In the genomic region with DNA sequence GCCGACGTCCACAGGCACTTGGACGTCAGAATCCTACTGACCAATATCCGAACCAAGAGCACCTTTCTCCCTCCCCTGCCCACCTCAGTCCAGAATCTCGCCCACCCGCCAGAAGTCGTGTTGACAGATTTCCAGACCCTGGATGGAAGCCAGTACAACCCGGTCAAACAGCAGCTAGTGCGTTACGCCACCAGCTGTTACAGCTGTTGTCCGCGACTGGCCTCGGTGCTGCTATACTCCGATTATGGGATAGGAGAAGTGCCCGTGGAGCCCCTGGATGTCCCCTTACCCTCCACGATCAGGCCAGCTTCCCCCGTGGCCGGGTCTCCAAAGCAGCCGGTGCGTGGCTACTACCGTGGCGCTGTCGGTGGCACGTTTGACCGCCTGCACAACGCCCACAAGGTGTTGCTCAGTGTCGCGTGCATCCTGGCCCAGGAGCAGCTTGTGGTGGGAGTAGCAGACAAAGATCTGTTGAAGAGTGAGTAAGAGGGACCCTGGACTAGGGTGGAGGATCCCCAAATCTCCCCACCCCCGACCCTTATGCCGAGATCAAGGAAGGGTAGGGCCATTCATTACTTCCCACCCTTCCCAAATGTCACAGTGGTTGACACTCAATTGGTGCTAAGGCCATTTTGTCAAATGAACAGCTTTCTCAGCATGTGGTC, we compare ENCODE assay signal across 1 cellular context.
TF ChIP-seq lines count a peak whose summit lies in the region.

No MANE protein-coding gene starts in this region.

TF ChIP-seq in K562, 482 proteins besides CTCF, POLR2A, EP300 and RAD21 (continued from another document and continues in another):
- TF ChIP-seq EGR1 (conservative IDR thresholded peaks at IDR 0.05) = peak; percentile 77
- TF ChIP-seq FOXP1 (CRISPR knock-in tag; IDR thresholded peaks at IDR 0.05) = no peak
- no peak for TF ChIP-seq ZNF140 (CRISPR knock-in tag; IDR thresholded peaks at IDR 0.05)
- TF ChIP-seq, protein P1, sequence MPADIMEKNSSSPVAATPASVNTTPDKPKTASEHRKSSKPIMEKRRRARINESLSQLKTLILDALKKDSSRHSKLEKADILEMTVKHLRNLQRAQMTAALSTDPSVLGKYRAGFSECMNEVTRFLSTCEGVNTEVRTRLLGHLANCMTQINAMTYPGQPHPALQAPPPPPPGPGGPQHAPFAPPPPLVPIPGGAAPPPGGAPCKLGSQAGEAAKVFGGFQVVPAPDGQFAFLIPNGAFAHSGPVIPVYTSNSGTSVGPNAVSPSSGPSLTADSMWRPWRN (IDR thresholded peaks at IDR 0.05; ENCODE audit: low read depth) = no peak
- TF ChIP-seq, protein P2, sequence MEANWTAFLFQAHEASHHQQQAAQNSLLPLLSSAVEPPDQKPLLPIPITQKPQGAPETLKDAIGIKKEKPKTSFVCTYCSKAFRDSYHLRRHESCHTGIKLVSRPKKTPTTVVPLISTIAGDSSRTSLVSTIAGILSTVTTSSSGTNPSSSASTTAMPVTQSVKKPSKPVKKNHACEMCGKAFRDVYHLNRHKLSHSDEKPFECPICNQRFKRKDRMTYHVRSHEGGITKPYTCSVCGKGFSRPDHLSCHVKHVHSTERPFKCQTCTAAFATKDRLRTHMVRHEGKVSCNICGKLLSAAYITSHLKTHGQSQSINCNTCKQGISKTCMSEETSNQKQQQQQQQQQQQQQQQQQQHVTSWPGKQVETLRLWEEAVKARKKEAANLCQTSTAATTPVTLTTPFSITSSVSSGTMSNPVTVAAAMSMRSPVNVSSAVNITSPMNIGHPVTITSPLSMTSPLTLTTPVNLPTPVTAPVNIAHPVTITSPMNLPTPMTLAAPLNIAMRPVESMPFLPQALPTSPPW (CRISPR knock-in tag; IDR thresholded peaks at IDR 0.05) = no peak
- TF ChIP-seq ELF4 (CRISPR knock-in tag; IDR thresholded peaks at IDR 0.05) = no peak
- TF ChIP-seq TRIM28 (IDR thresholded peaks at IDR 0.05) = no peak
- no peak for TF ChIP-seq HCFC1 (IDR thresholded peaks at IDR 0.05; ENCODE audit: low read depth, low read length)
- TF ChIP-seq CEBPB (tag; IDR thresholded peaks at IDR 0.05) = peak; percentile 37; the same call in 1 of the 2 replicates
- TF ChIP-seq BHLHE40 (IDR thresholded peaks at IDR 0.05; ENCODE audit: low read length) = peak; percentile 81
- TF ChIP-seq, protein P3, sequence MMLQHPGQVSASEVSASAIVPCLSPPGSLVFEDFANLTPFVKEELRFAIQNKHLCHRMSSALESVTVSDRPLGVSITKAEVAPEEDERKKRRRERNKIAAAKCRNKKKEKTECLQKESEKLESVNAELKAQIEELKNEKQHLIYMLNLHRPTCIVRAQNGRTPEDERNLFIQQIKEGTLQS (IDR thresholded peaks at IDR 0.05) = no peak; the same call in 1 of the 2 replicates
- TF ChIP-seq, protein P3 (CRISPR knock-in tag; conservative IDR thresholded peaks at IDR 0.05) = 0 out of 2 replicates have a peak, but pooled peaks have one; percentile 39
- peak in 1 of 2 experiments; percentile 38; a peak in 1 of 4 replicates for TF ChIP-seq HDAC1 (IDR thresholded peaks at IDR 0.05)
- TF ChIP-seq CXXC5 (CRISPR knock-in tag; IDR thresholded peaks at IDR 0.05) = 0 out of 2 replicates have a peak, but pooled peaks have one; percentile 45
- no peak for TF ChIP-seq ZNF23 (CRISPR knock-in tag; IDR thresholded peaks at IDR 0.05)
- no peak for TF ChIP-seq PHF20 (IDR thresholded peaks at IDR 0.05; ENCODE audit: partially characterized antibody)
- TF ChIP-seq THRB (CRISPR knock-in tag; conservative IDR thresholded peaks at IDR 0.05) = no peak
- no peak for TF ChIP-seq MYBL2 (IDR thresholded peaks at IDR 0.05; ENCODE audit: low read depth)
- no peak for TF ChIP-seq MYBL2 (CRISPR knock-in tag; IDR thresholded peaks at IDR 0.05; ENCODE audit: borderline replicate concordance)
- no peak for TF ChIP-seq PKNOX1 (IDR thresholded peaks at IDR 0.05)
- no peak for TF ChIP-seq MECOM (CRISPR knock-in tag; IDR thresholded peaks at IDR 0.05)
- 0 out of 2 replicates have a peak, but pooled peaks have one; percentile 14 for TF ChIP-seq CBFA2T3 (IDR thresholded peaks at IDR 0.05)
- no peak for TF ChIP-seq SPI1 (IDR thresholded peaks at IDR 0.05; ENCODE audit: borderline replicate concordance, low read depth, low read length)
- TF ChIP-seq CREBBP (IDR thresholded peaks at IDR 0.05; ENCODE audit: low read depth, low read length) = no peak
- 0 out of 2 replicates have a peak, but pooled peaks have one; percentile 36 for TF ChIP-seq ZBTB33 (CRISPR knock-in tag; IDR thresholded peaks at IDR 0.05)
- TF ChIP-seq RBM34 (IDR thresholded peaks at IDR 0.05; ENCODE audit: borderline replicate concordance, insufficient read depth, low read length) = no peak
- TF ChIP-seq ZBTB5 (IDR thresholded peaks at IDR 0.05) = no peak
- TF ChIP-seq, protein P4, sequence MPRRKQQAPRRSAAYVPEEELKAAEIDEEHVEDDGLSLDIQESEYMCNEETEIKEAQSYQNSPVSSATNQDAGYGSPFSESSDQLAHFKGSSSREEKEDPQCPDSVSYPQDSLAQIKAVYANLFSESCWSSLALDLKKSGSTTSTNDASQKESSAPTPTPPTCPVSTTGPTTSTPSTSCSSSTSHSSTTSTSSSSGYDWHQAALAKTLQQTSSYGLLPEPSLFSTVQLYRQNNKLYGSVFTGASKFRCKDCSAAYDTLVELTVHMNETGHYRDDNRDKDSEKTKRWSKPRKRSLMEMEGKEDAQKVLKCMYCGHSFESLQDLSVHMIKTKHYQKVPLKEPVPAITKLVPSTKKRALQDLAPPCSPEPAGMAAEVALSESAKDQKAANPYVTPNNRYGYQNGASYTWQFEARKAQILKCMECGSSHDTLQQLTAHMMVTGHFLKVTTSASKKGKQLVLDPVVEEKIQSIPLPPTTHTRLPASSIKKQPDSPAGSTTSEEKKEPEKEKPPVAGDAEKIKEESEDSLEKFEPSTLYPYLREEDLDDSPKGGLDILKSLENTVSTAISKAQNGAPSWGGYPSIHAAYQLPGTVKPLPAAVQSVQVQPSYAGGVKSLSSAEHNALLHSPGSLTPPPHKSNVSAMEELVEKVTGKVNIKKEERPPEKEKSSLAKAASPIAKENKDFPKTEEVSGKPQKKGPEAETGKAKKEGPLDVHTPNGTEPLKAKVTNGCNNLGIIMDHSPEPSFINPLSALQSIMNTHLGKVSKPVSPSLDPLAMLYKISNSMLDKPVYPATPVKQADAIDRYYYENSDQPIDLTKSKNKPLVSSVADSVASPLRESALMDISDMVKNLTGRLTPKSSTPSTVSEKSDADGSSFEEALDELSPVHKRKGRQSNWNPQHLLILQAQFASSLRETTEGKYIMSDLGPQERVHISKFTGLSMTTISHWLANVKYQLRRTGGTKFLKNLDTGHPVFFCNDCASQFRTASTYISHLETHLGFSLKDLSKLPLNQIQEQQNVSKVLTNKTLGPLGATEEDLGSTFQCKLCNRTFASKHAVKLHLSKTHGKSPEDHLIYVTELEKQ (CRISPR knock-in tag; IDR thresholded peaks at IDR 0.05) = no peak
- TF ChIP-seq HSF4 (CRISPR knock-in tag; IDR thresholded peaks at IDR 0.05; ENCODE audit: borderline replicate concordance) = no peak
- TF ChIP-seq RBM14 (IDR thresholded peaks at IDR 0.05; ENCODE audit: borderline replicate concordance, insufficient read depth, low read depth, low read length) = no peak
- no peak for TF ChIP-seq DDX20 (tag; IDR thresholded peaks at IDR 0.05; ENCODE audit: low read depth)
- TF ChIP-seq, protein P5, sequence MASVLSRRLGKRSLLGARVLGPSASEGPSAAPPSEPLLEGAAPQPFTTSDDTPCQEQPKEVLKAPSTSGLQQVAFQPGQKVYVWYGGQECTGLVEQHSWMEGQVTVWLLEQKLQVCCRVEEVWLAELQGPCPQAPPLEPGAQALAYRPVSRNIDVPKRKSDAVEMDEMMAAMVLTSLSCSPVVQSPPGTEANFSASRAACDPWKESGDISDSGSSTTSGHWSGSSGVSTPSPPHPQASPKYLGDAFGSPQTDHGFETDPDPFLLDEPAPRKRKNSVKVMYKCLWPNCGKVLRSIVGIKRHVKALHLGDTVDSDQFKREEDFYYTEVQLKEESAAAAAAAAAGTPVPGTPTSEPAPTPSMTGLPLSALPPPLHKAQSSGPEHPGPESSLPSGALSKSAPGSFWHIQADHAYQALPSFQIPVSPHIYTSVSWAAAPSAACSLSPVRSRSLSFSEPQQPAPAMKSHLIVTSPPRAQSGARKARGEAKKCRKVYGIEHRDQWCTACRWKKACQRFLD (CRISPR knock-in tag; IDR thresholded peaks at IDR 0.05) = peak; percentile 10; the same call in 1 of the 2 replicates
- peak; percentile 88 for TF ChIP-seq TFAP4 (CRISPR knock-in tag; IDR thresholded peaks at IDR 0.05; ENCODE audit: borderline replicate concordance)
- TF ChIP-seq, protein P6, sequence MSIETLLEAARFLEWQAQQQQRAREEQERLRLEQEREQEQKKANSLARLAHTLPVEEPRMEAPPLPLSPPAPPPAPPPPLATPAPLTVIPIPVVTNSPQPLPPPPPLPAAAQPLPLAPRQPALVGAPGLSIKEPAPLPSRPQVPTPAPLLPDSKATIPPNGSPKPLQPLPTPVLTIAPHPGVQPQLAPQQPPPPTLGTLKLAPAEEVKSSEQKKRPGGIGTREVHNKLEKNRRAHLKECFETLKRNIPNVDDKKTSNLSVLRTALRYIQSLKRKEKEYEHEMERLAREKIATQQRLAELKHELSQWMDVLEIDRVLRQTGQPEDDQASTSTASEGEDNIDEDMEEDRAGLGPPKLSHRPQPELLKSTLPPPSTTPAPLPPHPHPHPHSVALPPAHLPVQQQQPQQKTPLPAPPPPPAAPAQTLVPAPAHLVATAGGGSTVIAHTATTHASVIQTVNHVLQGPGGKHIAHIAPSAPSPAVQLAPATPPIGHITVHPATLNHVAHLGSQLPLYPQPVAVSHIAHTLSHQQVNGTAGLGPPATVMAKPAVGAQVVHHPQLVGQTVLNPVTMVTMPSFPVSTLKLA (conservative IDR thresholded peaks at IDR 0.05) = peak in 1 of 2 experiments; percentile 46; a peak in 2 of 4 replicates
- TF ChIP-seq ZNF699 (CRISPR knock-in tag; IDR thresholded peaks at IDR 0.05; ENCODE audit: insufficient replicate concordance) = no peak
- TF ChIP-seq TOE1 (IDR thresholded peaks at IDR 0.05; ENCODE audit: borderline replicate concordance) = no peak
- no peak for TF ChIP-seq TOE1 (CRISPR knock-in tag; IDR thresholded peaks at IDR 0.05; ENCODE audit: borderline replicate concordance, low read depth)
- no peak for TF ChIP-seq ZNF121 (CRISPR knock-in tag; conservative IDR thresholded peaks at IDR 0.05)
- no peak for TF ChIP-seq MIER1 (IDR thresholded peaks at IDR 0.05; ENCODE audit: low read depth)
- peak; percentile 50 for TF ChIP-seq CREM (IDR thresholded peaks at IDR 0.05; ENCODE audit: low read depth)
- TF ChIP-seq PTTG1 (tag; IDR thresholded peaks at IDR 0.05; ENCODE audit: low read depth) = no peak
